Comparison of ENCODE assay signal across 30 cellular contexts in genomic region chr15:89790206-89790605, GRCh38. TPM values are rescaled to one million over a fixed set of nuclear protein-coding genes. Genes with fewer than 3 reads are reported as not detected.
"Had no signal": no experiment of that assay in that cellular context is flagged by ENCODE, and none has a peak within 500 bp of the region (broad histone marks: within the 10 kb centered on the region; RNA-seq: fewer than 3 reads in every experiment).

No MANE protein-coding gene starts in this region.

- H3K4me1 Mint-ChIP-seq: activated naive CD8-positive, alpha-beta T cell treated with anti-CD3 and anti-CD28 coated beads, Interleukin-2, amount 50 U/mL, for 24 hours; brain; IgD-negative memory B cell; T-helper 17 cell; WTC11 had no signal

- H3K4me1 ChIP-seq: ascending aorta had no signal

- H3K27ac Mint-ChIP-seq: activated CD8-positive, alpha-beta T cell treated with anti-CD3 and anti-CD28 coated beads, Interleukin-2, amount 10 ng/mL, durations not matched to agents 7 days and 5 days; activated naive CD4-positive, alpha-beta T cell treated with anti-CD3 and anti-CD28 coated beads, Interleukin-2, amount 50 U/mL, for 72 hours; activated naive CD8-positive, alpha-beta T cell treated with anti-CD3 and anti-CD28 coated beads, Interleukin-2, amount 50 U/mL, for 24 hours; activated T-cell treated with anti-CD3 and anti-CD28 coated beads, Interleukin-2, amount 50 U/mL, for 24 hours; activated T-helper 1 cell treated with anti-CD3 and anti-CD28 coated beads, Interleukin-12 subunit alpha, Interleukin-12 subunit beta, Interleukin-2, Interleukin-4 antibody, amounts not matched to agents 30 ng/mL and 10 ng/mL and 1 ng/mL, durations not matched to agents 14 hours and 24 hours and 36 hours; brain; IgD-negative memory B cell; T-helper 17 cell; WTC11 had no signal

- H3K36me3 Mint-ChIP-seq: brain had no signal

- DNase-seq: activated CD4-positive, alpha-beta T cell treated with anti-CD3 and anti-CD28 coated beads for 48 hours; activated CD4-positive, alpha-beta T cell treated with anti-CD3 and anti-CD28 coated beads, Interleukin-2, amount 50 U/mL, for 4 hours; activated CD4-positive, CD25-positive, alpha-beta regulatory T cell treated with anti-CD3 and anti-CD28 coated beads, Interleukin-2, amount 50 U/mL, for 72 hours; activated CD8-positive, alpha-beta memory T cell treated with anti-CD3 and anti-CD28 coated beads, Interleukin-2, amount 50 U/mL, for 48 hours; activated CD8-positive, alpha-beta T cell treated with anti-CD3 and anti-CD28 coated beads, Interleukin-2, amount 10 ng/mL, durations not matched to agents 7 days and 5 days; activated effector memory CD4-positive, alpha-beta T cell treated with Interleukin-2 at 50 U/mL for 16 hours; activated naive CD4-positive, alpha-beta T cell treated with Interleukin-2 at 50 U/mL for 16 hours; activated naive CD8-positive, alpha-beta T cell treated with anti-CD3 and anti-CD28 coated beads, Interleukin-2, amount 50 U/mL, for 24 hours; activated T-cell treated with anti-CD3 and anti-CD28 coated beads, Interleukin-2, amount 50 U/mL, for 24 hours; amniotic stem cell; KG1; MM.1S; NCI-H1105; NCI-H1436; NCI-H1694 treated with DMSO at 0.1 percent for 48 hours; NCI-H2029 treated with DMSO at 0.1 percent for 48 hours; NCI-H345; NCI-H510A; NCI-H526 treated with DMSO at 0.1 percent for 48 hours; NCI-H82; SIG-M5; T-helper 17 cell; T-helper 9 cell had no signal

- H3K27ac ChIP-seq: ascending aorta had no signal

- H3K27me3 ChIP-seq: ascending aorta had no signal

- H3K27me3 Mint-ChIP-seq: activated naive CD8-positive, alpha-beta T cell treated with anti-CD3 and anti-CD28 coated beads, Interleukin-2, amount 50 U/mL, for 24 hours had no signal

- H3K4me3 Mint-ChIP-seq: activated CD8-positive, alpha-beta T cell treated with anti-CD3 and anti-CD28 coated beads, Interleukin-2, amount 10 ng/mL, durations not matched to agents 7 days and 5 days; activated naive CD8-positive, alpha-beta T cell treated with anti-CD3 and anti-CD28 coated beads, Interleukin-2, amount 50 U/mL, for 24 hours; activated T-cell treated with anti-CD3 and anti-CD28 coated beads, Interleukin-2, amount 50 U/mL, for 24 hours; activated T-helper 1 cell treated with anti-CD3 and anti-CD28 coated beads, Interleukin-12 subunit alpha, Interleukin-12 subunit beta, Interleukin-2, Interleukin-4 antibody, amounts not matched to agents 30 ng/mL and 10 ng/mL and 1 ng/mL, durations not matched to agents 14 hours and 24 hours and 36 hours; brain; IgD-negative memory B cell; T-helper 17 cell; WTC11 had no signal

- H3K36me3 ChIP-seq: ascending aorta had no signal

- H3K4me3 ChIP-seq: ascending aorta had no signal

- ATAC-seq: activated CD8-positive, alpha-beta T cell treated with anti-CD3 and anti-CD28 coated beads, Interleukin-2, amount 10 ng/mL, durations not matched to agents 7 days and 5 days; activated naive CD4-positive, alpha-beta T cell treated with anti-CD3 and anti-CD28 coated beads, Interleukin-2, amount 50 U/mL, for 72 hours; activated naive CD8-positive, alpha-beta T cell treated with anti-CD3 and anti-CD28 coated beads, Interleukin-2, amount 50 U/mL, for 24 hours; T-helper 17 cell; WTC11 had no signal

RNA-seq across cellular contexts. Expression of gene MESP2, which starts 14.1 kb away (rescaled TPM):
- total RNA-seq: activated CD8-positive, alpha-beta T cell treated with anti-CD3 and anti-CD28 coated beads, Interleukin-2, amount 10 ng/mL, durations not matched to agents 7 days and 5 days; activated naive CD4-positive, alpha-beta T cell treated with anti-CD3 and anti-CD28 coated beads, Interleukin-2, amount 50 U/mL, for 72 hours; ascending aorta; OCI-LY7; T-helper 17 cell had no signal
- polyA plus RNA-seq: IgD-negative memory B cell had no signal

RNA-seq across cellular contexts. Expression of gene MESP1, which starts 39.2 kb away (rescaled TPM):
- total RNA-seq: T-helper 17 cell had no signal
